1 cellular context compared by ENCODE assay signal in the genomic region with DNA sequence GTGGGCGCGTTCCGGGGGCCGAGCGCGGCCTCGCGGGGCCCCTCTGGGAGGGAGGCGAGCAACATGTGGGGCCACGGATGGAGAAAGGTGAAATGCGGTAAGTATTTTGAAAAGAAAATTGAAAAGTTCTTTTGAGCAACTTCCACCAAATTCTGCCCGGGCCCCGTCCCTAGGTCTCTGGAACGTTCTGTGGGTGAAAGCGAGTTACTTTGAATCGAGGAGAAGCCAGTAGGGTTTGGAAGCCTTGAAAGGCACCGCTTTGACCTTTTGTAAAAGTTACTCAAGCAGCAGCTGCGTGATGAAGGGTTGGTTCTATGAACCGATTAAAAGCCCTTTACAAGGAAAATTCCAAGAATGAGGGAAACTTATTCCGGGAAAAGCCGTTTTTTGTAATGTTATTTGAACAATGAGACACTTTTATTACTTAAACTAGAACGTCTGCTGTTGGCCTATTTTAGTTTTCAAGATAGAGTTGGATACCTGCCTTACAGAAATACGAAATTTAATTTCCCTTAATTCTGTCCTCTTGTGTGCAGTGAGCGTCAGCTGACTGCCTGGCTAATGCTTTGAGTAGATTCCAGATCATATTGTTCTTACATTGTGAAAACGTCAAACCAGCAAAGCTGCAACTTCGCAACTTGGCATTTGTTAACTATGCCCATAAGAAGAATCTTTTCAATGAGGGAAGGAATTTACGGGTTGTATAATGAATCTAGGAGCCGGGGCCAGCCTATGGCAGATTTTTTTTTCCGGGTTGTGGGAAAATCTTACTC.
TF ChIP-seq lines count a peak whose summit lies in the region.

No MANE protein-coding gene starts in this region.

TF ChIP-seq in GM23338, 12 proteins besides CTCF, POLR2A, EP300 and RAD21:
- TF ChIP-seq, protein P1, sequence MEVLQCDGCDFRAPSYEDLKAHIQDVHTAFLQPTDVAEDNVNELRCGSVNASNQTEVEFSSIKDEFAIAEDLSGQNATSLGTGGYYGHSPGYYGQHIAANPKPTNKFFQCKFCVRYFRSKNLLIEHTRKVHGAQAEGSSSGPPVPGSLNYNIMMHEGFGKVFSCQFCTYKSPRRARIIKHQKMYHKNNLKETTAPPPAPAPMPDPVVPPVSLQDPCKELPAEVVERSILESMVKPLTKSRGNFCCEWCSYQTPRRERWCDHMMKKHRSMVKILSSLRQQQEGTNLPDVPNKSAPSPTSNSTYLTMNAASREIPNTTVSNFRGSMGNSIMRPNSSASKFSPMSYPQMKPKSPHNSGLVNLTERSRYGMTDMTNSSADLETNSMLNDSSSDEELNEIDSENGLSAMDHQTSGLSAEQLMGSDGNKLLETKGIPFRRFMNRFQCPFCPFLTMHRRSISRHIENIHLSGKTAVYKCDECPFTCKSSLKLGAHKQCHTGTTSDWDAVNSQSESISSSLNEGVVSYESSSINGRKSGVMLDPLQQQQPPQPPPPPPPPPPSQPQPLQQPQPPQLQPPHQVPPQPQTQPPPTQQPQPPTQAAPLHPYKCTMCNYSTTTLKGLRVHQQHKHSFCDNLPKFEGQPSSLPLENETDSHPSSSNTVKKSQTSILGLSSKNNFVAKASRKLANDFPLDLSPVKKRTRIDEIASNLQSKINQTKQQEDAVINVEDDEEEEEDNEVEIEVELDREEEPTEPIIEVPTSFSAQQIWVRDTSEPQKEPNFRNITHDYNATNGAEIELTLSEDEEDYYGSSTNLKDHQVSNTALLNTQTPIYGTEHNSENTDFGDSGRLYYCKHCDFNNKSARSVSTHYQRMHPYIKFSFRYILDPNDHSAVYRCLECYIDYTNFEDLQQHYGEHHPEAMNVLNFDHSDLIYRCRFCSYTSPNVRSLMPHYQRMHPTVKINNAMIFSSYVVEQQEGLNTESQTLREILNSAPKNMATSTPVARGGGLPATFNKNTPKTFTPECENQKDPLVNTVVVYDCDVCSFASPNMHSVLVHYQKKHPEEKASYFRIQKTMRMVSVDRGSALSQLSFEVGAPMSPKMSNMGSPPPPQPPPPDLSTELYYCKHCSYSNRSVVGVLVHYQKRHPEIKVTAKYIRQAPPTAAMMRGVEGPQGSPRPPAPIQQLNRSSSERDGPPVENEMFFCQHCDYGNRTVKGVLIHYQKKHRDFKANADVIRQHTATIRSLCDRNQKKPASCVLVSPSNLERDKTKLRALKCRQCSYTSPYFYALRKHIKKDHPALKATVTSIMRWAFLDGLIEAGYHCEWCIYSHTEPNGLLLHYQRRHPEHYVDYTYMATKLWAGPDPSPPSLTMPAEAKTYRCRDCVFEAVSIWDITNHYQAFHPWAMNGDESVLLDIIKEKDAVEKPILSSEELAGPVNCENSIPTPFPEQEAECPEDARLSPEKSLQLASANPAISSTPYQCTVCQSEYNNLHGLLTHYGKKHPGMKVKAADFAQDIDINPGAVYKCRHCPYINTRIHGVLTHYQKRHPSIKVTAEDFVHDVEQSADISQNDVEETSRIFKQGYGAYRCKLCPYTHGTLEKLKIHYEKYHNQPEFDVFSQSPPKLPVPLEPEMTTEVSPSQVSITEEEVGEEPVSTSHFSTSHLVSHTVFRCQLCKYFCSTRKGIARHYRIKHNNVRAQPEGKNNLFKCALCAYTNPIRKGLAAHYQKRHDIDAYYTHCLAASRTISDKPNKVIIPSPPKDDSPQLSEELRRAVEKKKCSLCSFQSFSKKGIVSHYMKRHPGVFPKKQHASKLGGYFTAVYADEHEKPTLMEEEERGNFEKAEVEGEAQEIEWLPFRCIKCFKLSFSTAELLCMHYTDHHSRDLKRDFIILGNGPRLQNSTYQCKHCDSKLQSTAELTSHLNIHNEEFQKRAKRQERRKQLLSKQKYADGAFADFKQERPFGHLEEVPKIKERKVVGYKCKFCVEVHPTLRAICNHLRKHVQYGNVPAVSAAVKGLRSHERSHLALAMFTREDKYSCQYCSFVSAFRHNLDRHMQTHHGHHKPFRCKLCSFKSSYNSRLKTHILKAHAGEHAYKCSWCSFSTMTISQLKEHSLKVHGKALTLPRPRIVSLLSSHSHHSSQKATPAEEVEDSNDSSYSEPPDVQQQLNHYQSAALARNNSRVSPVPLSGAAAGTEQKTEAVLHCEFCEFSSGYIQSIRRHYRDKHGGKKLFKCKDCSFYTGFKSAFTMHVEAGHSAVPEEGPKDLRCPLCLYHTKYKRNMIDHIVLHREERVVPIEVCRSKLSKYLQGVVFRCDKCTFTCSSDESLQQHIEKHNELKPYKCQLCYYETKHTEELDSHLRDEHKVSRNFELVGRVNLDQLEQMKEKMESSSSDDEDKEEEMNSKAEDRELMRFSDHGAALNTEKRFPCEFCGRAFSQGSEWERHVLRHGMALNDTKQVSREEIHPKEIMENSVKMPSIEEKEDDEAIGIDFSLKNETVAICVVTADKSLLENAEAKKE (CRISPR knock-in tag; IDR thresholded peaks at IDR 0.05): no peak
- no peak for TF ChIP-seq EZH2 (IDR thresholded peaks at IDR 0.05; ENCODE audit: low read depth, unreplicated experiment)
- TF ChIP-seq STAT1 (IDR thresholded peaks at IDR 0.05; ENCODE audit: unreplicated experiment): no peak
- no peak for TF ChIP-seq POLR2AphosphoS5 (IDR thresholded peaks at IDR 0.05; ENCODE audit: low read depth)
- TF ChIP-seq NANOG (IDR thresholded peaks at IDR 0.05; ENCODE audit: borderline replicate concordance): no peak
- TF ChIP-seq EZH2phosphoT487 (IDR thresholded peaks at IDR 0.05; ENCODE audit: unreplicated experiment): no peak
- no peak for TF ChIP-seq ZNF331 (CRISPR knock-in tag; IDR thresholded peaks at IDR 0.05; ENCODE audit: low read depth)
- TF ChIP-seq CREB1 (CRISPR knock-in tag; IDR thresholded peaks at IDR 0.05; ENCODE audit: low read depth): no peak
- TF ChIP-seq, protein P2, sequence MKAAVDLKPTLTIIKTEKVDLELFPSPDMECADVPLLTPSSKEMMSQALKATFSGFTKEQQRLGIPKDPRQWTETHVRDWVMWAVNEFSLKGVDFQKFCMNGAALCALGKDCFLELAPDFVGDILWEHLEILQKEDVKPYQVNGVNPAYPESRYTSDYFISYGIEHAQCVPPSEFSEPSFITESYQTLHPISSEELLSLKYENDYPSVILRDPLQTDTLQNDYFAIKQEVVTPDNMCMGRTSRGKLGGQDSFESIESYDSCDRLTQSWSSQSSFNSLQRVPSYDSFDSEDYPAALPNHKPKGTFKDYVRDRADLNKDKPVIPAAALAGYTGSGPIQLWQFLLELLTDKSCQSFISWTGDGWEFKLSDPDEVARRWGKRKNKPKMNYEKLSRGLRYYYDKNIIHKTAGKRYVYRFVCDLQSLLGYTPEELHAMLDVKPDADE (IDR thresholded peaks at IDR 0.05): no peak
- TF ChIP-seq, protein P3, sequence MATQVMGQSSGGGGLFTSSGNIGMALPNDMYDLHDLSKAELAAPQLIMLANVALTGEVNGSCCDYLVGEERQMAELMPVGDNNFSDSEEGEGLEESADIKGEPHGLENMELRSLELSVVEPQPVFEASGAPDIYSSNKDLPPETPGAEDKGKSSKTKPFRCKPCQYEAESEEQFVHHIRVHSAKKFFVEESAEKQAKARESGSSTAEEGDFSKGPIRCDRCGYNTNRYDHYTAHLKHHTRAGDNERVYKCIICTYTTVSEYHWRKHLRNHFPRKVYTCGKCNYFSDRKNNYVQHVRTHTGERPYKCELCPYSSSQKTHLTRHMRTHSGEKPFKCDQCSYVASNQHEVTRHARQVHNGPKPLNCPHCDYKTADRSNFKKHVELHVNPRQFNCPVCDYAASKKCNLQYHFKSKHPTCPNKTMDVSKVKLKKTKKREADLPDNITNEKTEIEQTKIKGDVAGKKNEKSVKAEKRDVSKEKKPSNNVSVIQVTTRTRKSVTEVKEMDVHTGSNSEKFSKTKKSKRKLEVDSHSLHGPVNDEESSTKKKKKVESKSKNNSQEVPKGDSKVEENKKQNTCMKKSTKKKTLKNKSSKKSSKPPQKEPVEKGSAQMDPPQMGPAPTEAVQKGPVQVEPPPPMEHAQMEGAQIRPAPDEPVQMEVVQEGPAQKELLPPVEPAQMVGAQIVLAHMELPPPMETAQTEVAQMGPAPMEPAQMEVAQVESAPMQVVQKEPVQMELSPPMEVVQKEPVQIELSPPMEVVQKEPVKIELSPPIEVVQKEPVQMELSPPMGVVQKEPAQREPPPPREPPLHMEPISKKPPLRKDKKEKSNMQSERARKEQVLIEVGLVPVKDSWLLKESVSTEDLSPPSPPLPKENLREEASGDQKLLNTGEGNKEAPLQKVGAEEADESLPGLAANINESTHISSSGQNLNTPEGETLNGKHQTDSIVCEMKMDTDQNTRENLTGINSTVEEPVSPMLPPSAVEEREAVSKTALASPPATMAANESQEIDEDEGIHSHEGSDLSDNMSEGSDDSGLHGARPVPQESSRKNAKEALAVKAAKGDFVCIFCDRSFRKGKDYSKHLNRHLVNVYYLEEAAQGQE (IDR thresholded peaks at IDR 0.05; ENCODE audit: unreplicated experiment): no peak
